ENCODE assay signal across 8 cellular contexts in genomic region chr9:91037511-91038482, GRCh38.
DNase-seq lines count a peak whose midpoint lies in the region; ATAC-seq and TF ChIP-seq lines count a peak whose summit lies in the region.

No MANE protein-coding gene starts in this region.

- H3K27ac ChIP-seq in right atrium auricular region = peak overlapping the region in 1 of 2 donors; percentile 33
- peak overlapping the region in 3 of 4 donors; percentile 20 to 45 (median 20) for H3K27ac ChIP-seq in gastrocnemius medialis
- no peak overlapping the region for H3K27ac ChIP-seq in endodermal cell (ENCODE audit: low read depth, low read length)

- H3K4me3 ChIP-seq in right atrium auricular region = no peak overlapping the region
- no peak overlapping the region for H3K4me3 ChIP-seq in gastrocnemius medialis
- no peak overlapping the region for H3K4me3 ChIP-seq in endodermal cell (ENCODE audit: low read length)

- intact Hi-C loops in activated CD8-positive, alpha-beta T cell treated with anti-CD3 and anti-CD28 coated beads for 36 hours (cut with micrococcal nuclease) = loop anchor here (2.0 to 10.0 kb wide), 3 partner anchors 155 to 390 kb away; no protein-coding TSS in a partner anchor
- intact Hi-C loops in gastrocnemius medialis (cut with DNase I; ENCODE audit: low total_unique reads) = loop anchor here (1.0 to 5.0 kb wide), 5 partner anchors 80 to 690 kb away; no protein-coding TSS in a partner anchor

- TF ChIP-seq CTCF in activated CD8-positive, alpha-beta T cell treated with anti-CD3 and anti-CD28 coated beads for 36 hours (IDR thresholded peaks at IDR 0.05) = peak; percentile 6
- TF ChIP-seq CTCF in right atrium auricular region (IDR thresholded peaks at IDR 0.05) = no peak
- TF ChIP-seq CTCF in gastrocnemius medialis (IDR thresholded peaks at IDR 0.05 in 4 of 5, conservative IDR thresholded peaks at IDR 0.05 in 1 of 5) = peak in 2 of 5 experiments; percentile 1 to 5
- no peak for TF ChIP-seq CTCF in endodermal cell (conservative IDR thresholded peaks at IDR 0.05)

- H3K4me3 Mint-ChIP-seq in activated CD8-positive, alpha-beta T cell treated with anti-CD3 and anti-CD28 coated beads for 36 hours = peak overlapping the region; percentile 37
- H3K4me3 Mint-ChIP-seq in endodermal cell = no peak overlapping the region

- no peaks in the 10 kb centered on the region for H3K9me3 ChIP-seq in right atrium auricular region
- H3K9me3 ChIP-seq in gastrocnemius medialis = no peaks in the 10 kb centered on the region
- H3K9me3 ChIP-seq in endodermal cell (ENCODE audit: control insufficient read depth, low read length) = no peaks in the 10 kb centered on the region

- TF ChIP-seq POLR2A in gastrocnemius medialis (IDR thresholded peaks at IDR 0.05) = no peak

- H3K27me3 ChIP-seq in right atrium auricular region (no peaks in the 10 kb centered on the region), gastrocnemius medialis (no peaks in the 10 kb centered on the region), endodermal cell (ENCODE audit: control insufficient read depth, insufficient read depth, low read length, poor library complexity, severe bottlenecking) (no peaks in the 10 kb centered on the region)

- CTCF ChIA-PET in activated CD8-positive, alpha-beta T cell treated with anti-CD3 and anti-CD28 coated beads for 36 hours (lab: Charles Lee) = interaction anchor here (0.6 to 2.0 kb wide), 24 partner anchors 12 to 410 kb away, joined by 3 to 15 read pairs (median 4); no protein-coding TSS in a partner anchor

- POLR2A ChIA-PET in activated CD8-positive, alpha-beta T cell treated with anti-CD3 and anti-CD28 coated beads for 36 hours (lab: Charles Lee) = interaction anchor here (0.6 to 1.7 kb wide), 7 partner anchors 62 to 252 kb away, joined by 3 to 8 read pairs (median 4); no protein-coding TSS in a partner anchor

- ATAC-seq in activated CD8-positive, alpha-beta T cell treated with anti-CD3 and anti-CD28 coated beads for 36 hours = no peak
- ATAC-seq in gastrocnemius medialis = peak in 1 of 2 donors; percentile 15

- H3K4me1 ChIP-seq in right atrium auricular region (peaks cover 0 to 18% of the 10 kb centered on the region in 2 donors), gastrocnemius medialis (peaks cover 4 to 17% of the 10 kb centered on the region in 2 donors), endodermal cell (ENCODE audit: control insufficient read depth, insufficient read depth, low read length) (peaks cover 8% of the 10 kb centered on the region)

- in situ Hi-C loops in gastrocnemius medialis (cut with MboI; ENCODE audit: low sequenced_read_pairs in 4 of 4) = loop anchor here in 3 of 4 donors (10.0 to 25.0 kb wide), 3 partner anchors 397 to 650 kb away; no protein-coding TSS in a partner anchor

- no peak overlapping the region for H3K9ac ChIP-seq in endodermal cell (ENCODE audit: extremely low read depth, low read length, poor library complexity, severe bottlenecking)

- peaks cover 2% of the 10 kb centered on the region for H3K36me3 Mint-ChIP-seq in activated CD8-positive, alpha-beta T cell treated with anti-CD3 and anti-CD28 coated beads for 36 hours (ENCODE audit: low read depth)
- no peaks in the 10 kb centered on the region for H3K36me3 Mint-ChIP-seq in endodermal cell (ENCODE audit: low read depth)

- H3K36me3 ChIP-seq in right atrium auricular region = no peaks in the 10 kb centered on the region
- no peaks in the 10 kb centered on the region for H3K36me3 ChIP-seq in gastrocnemius medialis
- no peaks in the 10 kb centered on the region for H3K36me3 ChIP-seq in endodermal cell (ENCODE audit: control insufficient read depth, insufficient read depth, low read length)

- WGBS in endodermal cell (ENCODE audit: insufficient coverage in 1 of 2, insufficient read length in 1 of 2), 2 experiments = 78 to 80% methylated on average over 16 to 22 of the region's 22 CpGs

- peak overlapping the region; percentile 69 for H3K27ac Mint-ChIP-seq in activated CD8-positive, alpha-beta T cell treated with anti-CD3 and anti-CD28 coated beads for 36 hours
- no peak overlapping the region for H3K27ac Mint-ChIP-seq in endodermal cell

- DNase-seq in NCI-H146 (lab: John Stamatoyannopoulos, UW) = peak; percentile 22
- DNase-seq in NCI-H146 treated with DMSO at 0.1 percent for 48 hours (lab: John Stamatoyannopoulos, UW; ENCODE audit: unreplicated experiment) = no peak
- peak; percentile 57 for DNase-seq in activated CD8-positive, alpha-beta T cell treated with anti-CD3 and anti-CD28 coated beads for 36 hours
- peak; percentile 77 for DNase-seq in right atrium auricular region (ENCODE audit: low spot score)
- peak in 1 of 2 donors; percentile 55 for DNase-seq in gastrocnemius medialis
- no peak for DNase-seq in endodermal cell
- DNase-seq in GF-D8 (lab: John Stamatoyannopoulos, UW) = no peak
- no peak for DNase-seq in NCI-H187 (lab: John Stamatoyannopoulos, UW)

- no peaks in the 10 kb centered on the region for H3K27me3 Mint-ChIP-seq in activated CD8-positive, alpha-beta T cell treated with anti-CD3 and anti-CD28 coated beads for 36 hours
- peaks cover 5% of the 10 kb centered on the region for H3K27me3 Mint-ChIP-seq in endodermal cell (ENCODE audit: insufficient read depth)

- H3K4me1 Mint-ChIP-seq in activated CD8-positive, alpha-beta T cell treated with anti-CD3 and anti-CD28 coated beads for 36 hours (ENCODE audit: low read depth) = peaks cover 52% of the 10 kb centered on the region
- peaks cover 9% of the 10 kb centered on the region for H3K4me1 Mint-ChIP-seq in endodermal cell

- H3K9me3 Mint-ChIP-seq in activated CD8-positive, alpha-beta T cell treated with anti-CD3 and anti-CD28 coated beads for 36 hours = no peaks in the 10 kb centered on the region
- no peaks in the 10 kb centered on the region for H3K9me3 Mint-ChIP-seq in endodermal cell

Comparison
In these comparisons a context has a peak if more than half of its experiments do, and no peak if none do; other contexts are left out.
1. DNase-seq: peak in NCI-H146 (single experiment), activated CD8-positive, alpha-beta T cell treated with anti-CD3 and anti-CD28 coated beads for 36 hours (single experiment) and right atrium auricular region (single experiment); none in NCI-H146 treated with DMSO at 0.1 percent for 48 hours (single experiment), endodermal cell (single experiment), GF-D8 (single experiment) and NCI-H187 (0 of 2).